8 cellular contexts compared by ENCODE assay signal in genomic region chr16:370980-371728, GRCh38.
DNase-seq lines count a peak whose midpoint lies in the region; ATAC-seq, FAIRE-seq and TF ChIP-seq lines count a peak whose summit lies in the region.

No MANE protein-coding gene starts in this region.

- H3K4me1 ChIP-seq in HUES48 (ENCODE audit: control insufficient read depth, insufficient read depth, low read length): 0 out of 2 replicates have a peak, but pooled peaks cover 3% of the 10 kb centered on the region
- peaks cover 15% of the 10 kb centered on the region for H3K4me1 ChIP-seq in muscle layer of colon (ENCODE audit: insufficient read depth, low read length)

- no peak for ATAC-seq in GM18519 (IDR thresholded peaks at IDR 0.05; ENCODE audit: low FRiP score, unreplicated experiment)
- ATAC-seq in GM21825 (IDR thresholded peaks at IDR 0.05; ENCODE audit: unreplicated experiment): no peak

- no peak for TF ChIP-seq CTCF in 22Rv1 (IDR thresholded peaks at IDR 0.05)
- no peak for TF ChIP-seq CTCF in brain microvascular endothelial cell (IDR thresholded peaks at IDR 0.05; ENCODE audit: low read depth, low read length, missing control alignments)

- H3K4me3 ChIP-seq in HUES48 (ENCODE audit: low read depth, low read length) (peak overlapping the region; percentile 44), brain microvascular endothelial cell (ENCODE audit: low read depth, low read length) (peak overlapping the region; percentile 48), muscle layer of colon (ENCODE audit: low read depth in 1 of 2, low read length in 2 of 2) (peak overlapping the region in 1 of 2 donors; percentile 35)

- H3K27ac ChIP-seq in 22Rv1: peak overlapping the region; percentile 71
- H3K27ac ChIP-seq in HUES48 (ENCODE audit: low read depth, low read length): peak overlapping the region; percentile 66
- H3K27ac ChIP-seq in brain microvascular endothelial cell: no peak overlapping the region
- peak overlapping the region; percentile 50 for H3K27ac ChIP-seq in muscle layer of colon (ENCODE audit: low read depth, low read length)

- in situ Hi-C loops in brain microvascular endothelial cell (cut with HindIII; ENCODE audit: low pct_ligation_motif_present, low sequenced_read_pairs): no loop called here

- FAIRE-seq in HTR-8/SVneo (lab: Jason Lieb, UNC): no peak

- H3K36me3 ChIP-seq in HUES48 (ENCODE audit: control insufficient read depth, insufficient read depth, low read length): peaks cover 76% of the 10 kb centered on the region
- peaks cover 49% of the 10 kb centered on the region for H3K36me3 ChIP-seq in brain microvascular endothelial cell (replicated peaks)
- peaks cover 45% of the 10 kb centered on the region for H3K36me3 ChIP-seq in muscle layer of colon (ENCODE audit: insufficient read depth, low read length)

- DNase-seq in brain microvascular endothelial cell: no peak
- DNase-seq in NCI-H1105 treated with DMSO at 0.1 percent for 48 hours (lab: John Stamatoyannopoulos, UW): no peak
- no peak for DNase-seq in HTR-8/SVneo (ENCODE audit: insufficient read length, low spot score)

- H3K9me3 ChIP-seq in HUES48 (ENCODE audit: control insufficient read depth, insufficient read depth, low read length) (no peaks in the 10 kb centered on the region), muscle layer of colon (ENCODE audit: low read length) (no peaks in the 10 kb centered on the region)

- H3K9ac ChIP-seq in HUES48 (ENCODE audit: low read depth, low read length): no peak overlapping the region
- no peak overlapping the region for H3K9ac ChIP-seq in muscle layer of colon (ENCODE audit: low read length)

- H3K27me3 ChIP-seq in HUES48 (ENCODE audit: control insufficient read depth, insufficient read depth, low read length) (no peaks in the 10 kb centered on the region), brain microvascular endothelial cell (replicated peaks) (no peaks in the 10 kb centered on the region), muscle layer of colon (ENCODE audit: control insufficient read depth in 1 of 2, insufficient read depth in 2 of 2, low read length in 2 of 2) (no peaks in the 10 kb centered on the region)
